Comparison of ENCODE assay signal across 1 cellular context in genomic region chr17:80124351-80124981, GRCh38.
TF ChIP-seq lines count a peak whose summit lies in the region.

No MANE protein-coding gene starts in this region.

TF ChIP-seq in SK-N-SH, 30 proteins besides CTCF, POLR2A, EP300 and RAD21 (continued from another document):
- TF ChIP-seq, protein P1, sequence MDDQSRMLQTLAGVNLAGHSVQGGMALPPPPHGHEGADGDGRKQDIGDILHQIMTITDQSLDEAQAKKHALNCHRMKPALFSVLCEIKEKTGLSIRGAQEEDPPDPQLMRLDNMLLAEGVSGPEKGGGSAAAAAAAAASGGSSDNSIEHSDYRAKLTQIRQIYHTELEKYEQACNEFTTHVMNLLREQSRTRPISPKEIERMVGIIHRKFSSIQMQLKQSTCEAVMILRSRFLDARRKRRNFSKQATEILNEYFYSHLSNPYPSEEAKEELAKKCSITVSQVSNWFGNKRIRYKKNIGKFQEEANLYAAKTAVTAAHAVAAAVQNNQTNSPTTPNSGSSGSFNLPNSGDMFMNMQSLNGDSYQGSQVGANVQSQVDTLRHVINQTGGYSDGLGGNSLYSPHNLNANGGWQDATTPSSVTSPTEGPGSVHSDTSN (IDR thresholded peaks at IDR 0.05), result no peak
- TF ChIP-seq ELF1 (IDR thresholded peaks at IDR 0.05) (no peak), GABPA (IDR thresholded peaks at IDR 0.05; ENCODE audit: low read depth) (no peak), TCF12 (IDR thresholded peaks at IDR 0.05) (no peak), SMC3 (IDR thresholded peaks at IDR 0.05; ENCODE audit: low read depth, low read length) (no peak), NRF1 (IDR thresholded peaks at IDR 0.05; ENCODE audit: low read depth, low read length) (no peak), YY1 (IDR thresholded peaks at IDR 0.05; ENCODE audit: low read depth) (no peak), RFX5 (IDR thresholded peaks at IDR 0.05; ENCODE audit: low read length) (no peak), IRF3 (IDR thresholded peaks at IDR 0.05; ENCODE audit: low read depth, low read length) (no peak)
- TF ChIP-seq, protein P2, sequence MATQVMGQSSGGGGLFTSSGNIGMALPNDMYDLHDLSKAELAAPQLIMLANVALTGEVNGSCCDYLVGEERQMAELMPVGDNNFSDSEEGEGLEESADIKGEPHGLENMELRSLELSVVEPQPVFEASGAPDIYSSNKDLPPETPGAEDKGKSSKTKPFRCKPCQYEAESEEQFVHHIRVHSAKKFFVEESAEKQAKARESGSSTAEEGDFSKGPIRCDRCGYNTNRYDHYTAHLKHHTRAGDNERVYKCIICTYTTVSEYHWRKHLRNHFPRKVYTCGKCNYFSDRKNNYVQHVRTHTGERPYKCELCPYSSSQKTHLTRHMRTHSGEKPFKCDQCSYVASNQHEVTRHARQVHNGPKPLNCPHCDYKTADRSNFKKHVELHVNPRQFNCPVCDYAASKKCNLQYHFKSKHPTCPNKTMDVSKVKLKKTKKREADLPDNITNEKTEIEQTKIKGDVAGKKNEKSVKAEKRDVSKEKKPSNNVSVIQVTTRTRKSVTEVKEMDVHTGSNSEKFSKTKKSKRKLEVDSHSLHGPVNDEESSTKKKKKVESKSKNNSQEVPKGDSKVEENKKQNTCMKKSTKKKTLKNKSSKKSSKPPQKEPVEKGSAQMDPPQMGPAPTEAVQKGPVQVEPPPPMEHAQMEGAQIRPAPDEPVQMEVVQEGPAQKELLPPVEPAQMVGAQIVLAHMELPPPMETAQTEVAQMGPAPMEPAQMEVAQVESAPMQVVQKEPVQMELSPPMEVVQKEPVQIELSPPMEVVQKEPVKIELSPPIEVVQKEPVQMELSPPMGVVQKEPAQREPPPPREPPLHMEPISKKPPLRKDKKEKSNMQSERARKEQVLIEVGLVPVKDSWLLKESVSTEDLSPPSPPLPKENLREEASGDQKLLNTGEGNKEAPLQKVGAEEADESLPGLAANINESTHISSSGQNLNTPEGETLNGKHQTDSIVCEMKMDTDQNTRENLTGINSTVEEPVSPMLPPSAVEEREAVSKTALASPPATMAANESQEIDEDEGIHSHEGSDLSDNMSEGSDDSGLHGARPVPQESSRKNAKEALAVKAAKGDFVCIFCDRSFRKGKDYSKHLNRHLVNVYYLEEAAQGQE (IDR thresholded peaks at IDR 0.05; ENCODE audit: low read depth, low read length), result no peak
- TF ChIP-seq, protein P3, sequence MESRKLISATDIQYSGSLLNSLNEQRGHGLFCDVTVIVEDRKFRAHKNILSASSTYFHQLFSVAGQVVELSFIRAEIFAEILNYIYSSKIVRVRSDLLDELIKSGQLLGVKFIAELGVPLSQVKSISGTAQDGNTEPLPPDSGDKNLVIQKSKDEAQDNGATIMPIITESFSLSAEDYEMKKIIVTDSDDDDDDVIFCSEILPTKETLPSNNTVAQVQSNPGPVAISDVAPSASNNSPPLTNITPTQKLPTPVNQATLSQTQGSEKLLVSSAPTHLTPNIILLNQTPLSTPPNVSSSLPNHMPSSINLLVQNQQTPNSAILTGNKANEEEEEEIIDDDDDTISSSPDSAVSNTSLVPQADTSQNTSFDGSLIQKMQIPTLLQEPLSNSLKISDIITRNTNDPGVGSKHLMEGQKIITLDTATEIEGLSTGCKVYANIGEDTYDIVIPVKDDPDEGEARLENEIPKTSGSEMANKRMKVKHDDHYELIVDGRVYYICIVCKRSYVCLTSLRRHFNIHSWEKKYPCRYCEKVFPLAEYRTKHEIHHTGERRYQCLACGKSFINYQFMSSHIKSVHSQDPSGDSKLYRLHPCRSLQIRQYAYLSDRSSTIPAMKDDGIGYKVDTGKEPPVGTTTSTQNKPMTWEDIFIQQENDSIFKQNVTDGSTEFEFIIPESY (IDR thresholded peaks at IDR 0.05; ENCODE audit: borderline replicate concordance, low read depth), result no peak
- TF ChIP-seq, protein P4, sequence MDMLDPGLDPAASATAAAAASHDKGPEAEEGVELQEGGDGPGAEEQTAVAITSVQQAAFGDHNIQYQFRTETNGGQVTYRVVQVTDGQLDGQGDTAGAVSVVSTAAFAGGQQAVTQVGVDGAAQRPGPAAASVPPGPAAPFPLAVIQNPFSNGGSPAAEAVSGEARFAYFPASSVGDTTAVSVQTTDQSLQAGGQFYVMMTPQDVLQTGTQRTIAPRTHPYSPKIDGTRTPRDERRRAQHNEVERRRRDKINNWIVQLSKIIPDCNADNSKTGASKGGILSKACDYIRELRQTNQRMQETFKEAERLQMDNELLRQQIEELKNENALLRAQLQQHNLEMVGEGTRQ (IDR thresholded peaks at IDR 0.05; ENCODE audit: borderline replicate concordance, low read depth, low read length), result no peak
